In the genomic region with DNA sequence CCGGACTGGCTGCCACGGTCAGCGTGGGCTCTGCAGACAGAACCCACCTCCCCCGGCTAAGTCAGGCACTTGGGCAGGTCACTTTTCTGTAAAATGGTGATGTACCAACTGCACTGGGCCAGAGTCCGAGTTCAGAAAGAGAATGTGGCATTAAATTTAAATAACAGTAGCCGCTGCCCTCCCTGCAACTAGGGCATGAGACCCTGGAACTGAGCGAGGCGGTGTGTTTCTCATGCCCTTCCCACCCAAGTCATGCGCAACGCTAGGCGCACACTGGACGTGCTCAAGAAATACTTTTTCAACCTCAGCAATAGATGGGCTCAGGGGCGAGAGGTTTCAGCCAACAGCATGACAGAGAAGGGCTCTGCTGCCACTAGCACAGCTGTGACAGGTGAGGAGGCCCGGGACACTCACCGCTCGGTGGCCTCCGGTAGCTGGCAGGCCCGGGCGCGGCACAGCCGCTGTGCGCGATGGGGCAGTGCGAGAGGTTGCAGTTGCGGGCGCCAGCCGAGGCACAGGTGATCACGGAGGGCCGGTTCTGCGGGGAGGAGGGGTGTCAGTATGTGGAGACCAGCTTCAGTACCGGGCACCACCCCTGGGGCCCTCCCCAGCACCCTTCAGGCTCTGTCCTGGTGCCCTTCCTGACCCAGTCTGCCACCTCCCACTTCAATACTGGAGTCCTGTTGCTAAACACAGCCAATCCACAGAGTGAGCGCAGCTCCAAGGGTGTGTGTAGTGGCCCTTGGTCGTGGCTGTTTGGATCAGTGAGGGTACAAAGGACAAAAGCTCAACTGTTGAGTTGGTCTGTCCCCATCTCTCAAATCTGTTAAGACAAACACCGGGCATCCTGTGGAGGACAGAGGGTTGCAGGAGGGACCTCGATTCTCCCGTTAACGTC, we compare ENCODE assay signal across 1 cellular context.
TF ChIP-seq lines count a peak whose summit lies in the region.

No MANE protein-coding gene starts in this region.

TF ChIP-seq in GM23338, 12 proteins besides CTCF, POLR2A, EP300 and RAD21 (continued from another document):
- TF ChIP-seq, protein P1, sequence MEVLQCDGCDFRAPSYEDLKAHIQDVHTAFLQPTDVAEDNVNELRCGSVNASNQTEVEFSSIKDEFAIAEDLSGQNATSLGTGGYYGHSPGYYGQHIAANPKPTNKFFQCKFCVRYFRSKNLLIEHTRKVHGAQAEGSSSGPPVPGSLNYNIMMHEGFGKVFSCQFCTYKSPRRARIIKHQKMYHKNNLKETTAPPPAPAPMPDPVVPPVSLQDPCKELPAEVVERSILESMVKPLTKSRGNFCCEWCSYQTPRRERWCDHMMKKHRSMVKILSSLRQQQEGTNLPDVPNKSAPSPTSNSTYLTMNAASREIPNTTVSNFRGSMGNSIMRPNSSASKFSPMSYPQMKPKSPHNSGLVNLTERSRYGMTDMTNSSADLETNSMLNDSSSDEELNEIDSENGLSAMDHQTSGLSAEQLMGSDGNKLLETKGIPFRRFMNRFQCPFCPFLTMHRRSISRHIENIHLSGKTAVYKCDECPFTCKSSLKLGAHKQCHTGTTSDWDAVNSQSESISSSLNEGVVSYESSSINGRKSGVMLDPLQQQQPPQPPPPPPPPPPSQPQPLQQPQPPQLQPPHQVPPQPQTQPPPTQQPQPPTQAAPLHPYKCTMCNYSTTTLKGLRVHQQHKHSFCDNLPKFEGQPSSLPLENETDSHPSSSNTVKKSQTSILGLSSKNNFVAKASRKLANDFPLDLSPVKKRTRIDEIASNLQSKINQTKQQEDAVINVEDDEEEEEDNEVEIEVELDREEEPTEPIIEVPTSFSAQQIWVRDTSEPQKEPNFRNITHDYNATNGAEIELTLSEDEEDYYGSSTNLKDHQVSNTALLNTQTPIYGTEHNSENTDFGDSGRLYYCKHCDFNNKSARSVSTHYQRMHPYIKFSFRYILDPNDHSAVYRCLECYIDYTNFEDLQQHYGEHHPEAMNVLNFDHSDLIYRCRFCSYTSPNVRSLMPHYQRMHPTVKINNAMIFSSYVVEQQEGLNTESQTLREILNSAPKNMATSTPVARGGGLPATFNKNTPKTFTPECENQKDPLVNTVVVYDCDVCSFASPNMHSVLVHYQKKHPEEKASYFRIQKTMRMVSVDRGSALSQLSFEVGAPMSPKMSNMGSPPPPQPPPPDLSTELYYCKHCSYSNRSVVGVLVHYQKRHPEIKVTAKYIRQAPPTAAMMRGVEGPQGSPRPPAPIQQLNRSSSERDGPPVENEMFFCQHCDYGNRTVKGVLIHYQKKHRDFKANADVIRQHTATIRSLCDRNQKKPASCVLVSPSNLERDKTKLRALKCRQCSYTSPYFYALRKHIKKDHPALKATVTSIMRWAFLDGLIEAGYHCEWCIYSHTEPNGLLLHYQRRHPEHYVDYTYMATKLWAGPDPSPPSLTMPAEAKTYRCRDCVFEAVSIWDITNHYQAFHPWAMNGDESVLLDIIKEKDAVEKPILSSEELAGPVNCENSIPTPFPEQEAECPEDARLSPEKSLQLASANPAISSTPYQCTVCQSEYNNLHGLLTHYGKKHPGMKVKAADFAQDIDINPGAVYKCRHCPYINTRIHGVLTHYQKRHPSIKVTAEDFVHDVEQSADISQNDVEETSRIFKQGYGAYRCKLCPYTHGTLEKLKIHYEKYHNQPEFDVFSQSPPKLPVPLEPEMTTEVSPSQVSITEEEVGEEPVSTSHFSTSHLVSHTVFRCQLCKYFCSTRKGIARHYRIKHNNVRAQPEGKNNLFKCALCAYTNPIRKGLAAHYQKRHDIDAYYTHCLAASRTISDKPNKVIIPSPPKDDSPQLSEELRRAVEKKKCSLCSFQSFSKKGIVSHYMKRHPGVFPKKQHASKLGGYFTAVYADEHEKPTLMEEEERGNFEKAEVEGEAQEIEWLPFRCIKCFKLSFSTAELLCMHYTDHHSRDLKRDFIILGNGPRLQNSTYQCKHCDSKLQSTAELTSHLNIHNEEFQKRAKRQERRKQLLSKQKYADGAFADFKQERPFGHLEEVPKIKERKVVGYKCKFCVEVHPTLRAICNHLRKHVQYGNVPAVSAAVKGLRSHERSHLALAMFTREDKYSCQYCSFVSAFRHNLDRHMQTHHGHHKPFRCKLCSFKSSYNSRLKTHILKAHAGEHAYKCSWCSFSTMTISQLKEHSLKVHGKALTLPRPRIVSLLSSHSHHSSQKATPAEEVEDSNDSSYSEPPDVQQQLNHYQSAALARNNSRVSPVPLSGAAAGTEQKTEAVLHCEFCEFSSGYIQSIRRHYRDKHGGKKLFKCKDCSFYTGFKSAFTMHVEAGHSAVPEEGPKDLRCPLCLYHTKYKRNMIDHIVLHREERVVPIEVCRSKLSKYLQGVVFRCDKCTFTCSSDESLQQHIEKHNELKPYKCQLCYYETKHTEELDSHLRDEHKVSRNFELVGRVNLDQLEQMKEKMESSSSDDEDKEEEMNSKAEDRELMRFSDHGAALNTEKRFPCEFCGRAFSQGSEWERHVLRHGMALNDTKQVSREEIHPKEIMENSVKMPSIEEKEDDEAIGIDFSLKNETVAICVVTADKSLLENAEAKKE (CRISPR knock-in tag; IDR thresholded peaks at IDR 0.05), result no peak
- TF ChIP-seq POLR2AphosphoS5 (IDR thresholded peaks at IDR 0.05; ENCODE audit: low read depth), result no peak
- no peak for TF ChIP-seq NANOG (IDR thresholded peaks at IDR 0.05; ENCODE audit: borderline replicate concordance)
- TF ChIP-seq, protein P2, sequence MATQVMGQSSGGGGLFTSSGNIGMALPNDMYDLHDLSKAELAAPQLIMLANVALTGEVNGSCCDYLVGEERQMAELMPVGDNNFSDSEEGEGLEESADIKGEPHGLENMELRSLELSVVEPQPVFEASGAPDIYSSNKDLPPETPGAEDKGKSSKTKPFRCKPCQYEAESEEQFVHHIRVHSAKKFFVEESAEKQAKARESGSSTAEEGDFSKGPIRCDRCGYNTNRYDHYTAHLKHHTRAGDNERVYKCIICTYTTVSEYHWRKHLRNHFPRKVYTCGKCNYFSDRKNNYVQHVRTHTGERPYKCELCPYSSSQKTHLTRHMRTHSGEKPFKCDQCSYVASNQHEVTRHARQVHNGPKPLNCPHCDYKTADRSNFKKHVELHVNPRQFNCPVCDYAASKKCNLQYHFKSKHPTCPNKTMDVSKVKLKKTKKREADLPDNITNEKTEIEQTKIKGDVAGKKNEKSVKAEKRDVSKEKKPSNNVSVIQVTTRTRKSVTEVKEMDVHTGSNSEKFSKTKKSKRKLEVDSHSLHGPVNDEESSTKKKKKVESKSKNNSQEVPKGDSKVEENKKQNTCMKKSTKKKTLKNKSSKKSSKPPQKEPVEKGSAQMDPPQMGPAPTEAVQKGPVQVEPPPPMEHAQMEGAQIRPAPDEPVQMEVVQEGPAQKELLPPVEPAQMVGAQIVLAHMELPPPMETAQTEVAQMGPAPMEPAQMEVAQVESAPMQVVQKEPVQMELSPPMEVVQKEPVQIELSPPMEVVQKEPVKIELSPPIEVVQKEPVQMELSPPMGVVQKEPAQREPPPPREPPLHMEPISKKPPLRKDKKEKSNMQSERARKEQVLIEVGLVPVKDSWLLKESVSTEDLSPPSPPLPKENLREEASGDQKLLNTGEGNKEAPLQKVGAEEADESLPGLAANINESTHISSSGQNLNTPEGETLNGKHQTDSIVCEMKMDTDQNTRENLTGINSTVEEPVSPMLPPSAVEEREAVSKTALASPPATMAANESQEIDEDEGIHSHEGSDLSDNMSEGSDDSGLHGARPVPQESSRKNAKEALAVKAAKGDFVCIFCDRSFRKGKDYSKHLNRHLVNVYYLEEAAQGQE (IDR thresholded peaks at IDR 0.05; ENCODE audit: unreplicated experiment), result no peak
- TF ChIP-seq STAT1 (IDR thresholded peaks at IDR 0.05; ENCODE audit: unreplicated experiment), result no peak
